ENCODE assay signal across 13 cellular contexts in genomic region chr10:121956111-121957061, GRCh38. TPM values are rescaled to one million over a fixed set of nuclear protein-coding genes. Genes with fewer than 3 reads are reported as not detected.
A peak's percentile ranks its signal among the peaks of the same experiment; 100 is the strongest.
DNase-seq lines count a peak whose midpoint lies in the region; ATAC-seq, FAIRE-seq and TF ChIP-seq lines count a peak whose summit lies in the region.
"Had no signal": no experiment of that assay in that cellular context is flagged by ENCODE, and none has a peak within 500 bp of the region (broad histone marks: within the 10 kb centered on the region; RNA-seq: fewer than 3 reads in every experiment).

No MANE protein-coding gene starts in this region.

- in situ Hi-C loops in GM23248 (cut with MboI), result no loop called here

- H3K4me1 ChIP-seq in A549 (peaks cover 14% of the 10 kb centered on the region; the same call in 2 of the 3 replicates), GM23248 (ENCODE audit: insufficient read depth) (peaks cover 10% of the 10 kb centered on the region)
- H3K4me1 ChIP-seq: pancreas had no signal

- no peaks in the 10 kb centered on the region for H3K79me2 ChIP-seq in GM23248 (ENCODE audit: insufficient read depth)
- H3K79me2 ChIP-seq: hepatocyte had no signal

- CTCF ChIA-PET in A549 (lab: Yijun Ruan, JAX), result interaction anchor here (0.6 to 1.5 kb wide), 2 partner anchors 156 to 231 kb away, joined by 3 to 4 read pairs; no protein-coding TSS in a partner anchor
- CTCF ChIA-PET in activated CD8-positive, alpha-beta T cell treated with anti-CD3 and anti-CD28 coated beads for 36 hours (lab: Charles Lee), result interaction anchor here (1.2 to 1.9 kb wide), 2 partner anchors 8 to 28 kb away, joined by 4 to 5 read pairs; no protein-coding TSS in a partner anchor

- no peaks in the 10 kb centered on the region for H3K36me3 ChIP-seq in GM23248 (ENCODE audit: low read depth)

- no peak overlapping the region for H3K4me3 Mint-ChIP-seq in activated CD8-positive, alpha-beta T cell treated with anti-CD3 and anti-CD28 coated beads for 36 hours

- intact Hi-C loops in activated CD8-positive, alpha-beta T cell treated with anti-CD3 and anti-CD28 coated beads for 36 hours (cut with micrococcal nuclease), result no loop called here

- no peaks in the 10 kb centered on the region for H3K9me2 ChIP-seq in GM23248 (ENCODE audit: insufficient read depth)

- H4K20me1 ChIP-seq in GM23248 (ENCODE audit: insufficient read depth), result no peaks in the 10 kb centered on the region

- H3K27me3 ChIP-seq in GM23248 (replicated peaks; ENCODE audit: insufficient read depth), result no peaks in the 10 kb centered on the region
- H3K27me3 ChIP-seq: hepatocyte, pancreas had no signal

- TF ChIP-seq RAD21 in A549 (conservative IDR thresholded peaks at IDR 0.05 in 1 of 2, IDR thresholded peaks at IDR 0.05 in 1 of 2), result no peak

- POLR2A ChIA-PET in A549 (lab: Yijun Ruan, JAX), result interaction anchor here (0.6 kb wide), 1 partner anchor 324 kb away, joined by 4 read pairs; no protein-coding TSS in a partner anchor
- POLR2A ChIA-PET in activated CD8-positive, alpha-beta T cell treated with anti-CD3 and anti-CD28 coated beads for 36 hours (lab: Charles Lee), result no interaction called here

- WGBS in A549 (ENCODE audit: missing lambda C conversion rate), result 58% methylated on average over 7 of the region's 7 CpGs
- 62% methylated on average over 7 of the region's 7 CpGs for WGBS in GM23248 (ENCODE audit: low coverage in 1 of 2, low lambda C conversion rate in 2 of 2, missing lambda C conversion rate in 2 of 2), 2 experiments

- no peak overlapping the region for H3K9ac ChIP-seq in GM23248
- H3K9ac ChIP-seq: KMS-11 had no signal

- H3K36me3 Mint-ChIP-seq in activated CD8-positive, alpha-beta T cell treated with anti-CD3 and anti-CD28 coated beads for 36 hours (ENCODE audit: low read depth), result peaks cover 36% of the 10 kb centered on the region

- H3K4me3 ChIP-seq in A549 (no peak overlapping the region), GM23248 (no peak overlapping the region), foreskin fibroblast (ENCODE audit: low read depth in 1 of 2, low read length in 2 of 2) (no peak overlapping the region), coronary artery (no peak overlapping the region)
- H3K4me3 ChIP-seq: hepatocyte, lung, pancreas had no signal

- H3K27me3 Mint-ChIP-seq in activated CD8-positive, alpha-beta T cell treated with anti-CD3 and anti-CD28 coated beads for 36 hours, result no peaks in the 10 kb centered on the region

- H3K9me3 ChIP-seq in A549, result no peaks in the 10 kb centered on the region
- H3K9me3 ChIP-seq in GM23248 (ENCODE audit: low read depth), result no peaks in the 10 kb centered on the region
- H3K9me3 ChIP-seq: pancreas had no signal

- H3K4me2 ChIP-seq in A549 (peak overlapping the region; percentile 15; the same call in 1 of the 3 replicates), GM23248 (ENCODE audit: unreplicated experiment) (peak overlapping the region; percentile 10)
- H3K4me2 ChIP-seq: hepatocyte, KMS-11 had no signal

- FAIRE-seq in A549 (lab: Jason Lieb, UNC), result no peak
- FAIRE-seq: pancreas had no signal

- TF ChIP-seq EP300 in A549 (IDR thresholded peaks at IDR 0.05), result no peak

- H3K27ac ChIP-seq in A549 (peak overlapping the region in 1 of 2 experiments; percentile 54; a peak in 3 of 6 replicates), GM23248 (no peak overlapping the region), coronary artery (no peak overlapping the region)
- H3K27ac ChIP-seq: hepatocyte, KMS-11, pancreas had no signal

- no peak for TF ChIP-seq POLR2A in A549 (IDR thresholded peaks at IDR 0.05; ENCODE audit: low read length)

- no peaks in the 10 kb centered on the region for H3K9me3 Mint-ChIP-seq in activated CD8-positive, alpha-beta T cell treated with anti-CD3 and anti-CD28 coated beads for 36 hours

- H2AFZ ChIP-seq in GM23248, result no peak overlapping the region
- H2AFZ ChIP-seq: hepatocyte had no signal

- TF ChIP-seq CTCF in A549 (IDR thresholded peaks at IDR 0.05) (no peak), foreskin fibroblast (IDR thresholded peaks at IDR 0.05; ENCODE audit: low read depth, low read length) (no peak), coronary artery (IDR thresholded peaks at IDR 0.05) (no peak)
- TF ChIP-seq CTCF in activated CD8-positive, alpha-beta T cell treated with anti-CD3 and anti-CD28 coated beads for 36 hours (IDR thresholded peaks at IDR 0.05), result no peak

- H3F3A ChIP-seq in GM23248 (ENCODE audit: insufficient read depth), result no peaks in the 10 kb centered on the region

- H3K27ac Mint-ChIP-seq in activated CD8-positive, alpha-beta T cell treated with anti-CD3 and anti-CD28 coated beads for 36 hours, result peak overlapping the region; percentile 36

- H3K4me1 Mint-ChIP-seq in activated CD8-positive, alpha-beta T cell treated with anti-CD3 and anti-CD28 coated beads for 36 hours (ENCODE audit: low read depth), result peaks cover 12% of the 10 kb centered on the region

- ATAC-seq in A549, result peak; percentile 60 to 66; a peak in 4 of 6 replicates
- ATAC-seq in activated CD8-positive, alpha-beta T cell treated with anti-CD3 and anti-CD28 coated beads for 36 hours, result no peak
- ATAC-seq: pancreas had no signal

- DNase-seq in A549 (ENCODE audit: low read depth in 1 of 2, low spot score in 1 of 2) (no peak), GM23248 (peak; percentile 68), foreskin fibroblast (peak; percentile 60 to 78), activated gamma-delta T cell treated with Interleukin-2 at 50 U/mL for 16 hours (no peak), NCI-H345 treated with DMSO at 0.1 percent for 48 hours (lab: John Stamatoyannopoulos, UW; ENCODE audit: unreplicated experiment) (no peak), cerebellar nuclear complex (lab: John Stamatoyannopoulos, UW) (no peak), coronary artery (ENCODE audit: low spot score) (no peak)
- DNase-seq in activated CD8-positive, alpha-beta T cell treated with anti-CD3 and anti-CD28 coated beads for 36 hours, result no peak
- DNase-seq: pancreas had no signal

TF ChIP-seq in A549, 52 proteins besides CTCF, POLR2A, EP300 and RAD21:
- TF ChIP-seq RNF2 (IDR thresholded peaks at IDR 0.05; ENCODE audit: borderline replicate concordance, low read depth) (no peak), FOXS1 (CRISPR knock-in tag; IDR thresholded peaks at IDR 0.05) (no peak), HOXB13 (CRISPR knock-in tag; IDR thresholded peaks at IDR 0.05; ENCODE audit: low read depth) (no peak), MYC (IDR thresholded peaks at IDR 0.05; ENCODE audit: borderline replicate concordance, low read length) (no peak), MAZ (IDR thresholded peaks at IDR 0.05; ENCODE audit: borderline replicate concordance, low read depth, low read length) (no peak), RFX5 (IDR thresholded peaks at IDR 0.05) (no peak), SREBF2 (IDR thresholded peaks at IDR 0.05) (no peak), BHLHE40 (IDR thresholded peaks at IDR 0.05; ENCODE audit: low read depth, low read length) (no peak)
- TF ChIP-seq, protein P1, sequence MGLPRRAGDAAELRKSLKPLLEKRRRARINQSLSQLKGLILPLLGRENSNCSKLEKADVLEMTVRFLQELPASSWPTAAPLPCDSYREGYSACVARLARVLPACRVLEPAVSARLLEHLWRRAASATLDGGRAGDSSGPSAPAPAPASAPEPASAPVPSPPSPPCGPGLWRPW (IDR thresholded peaks at IDR 0.05), result no peak

RNA-seq across cellular contexts. Expression of gene NSMCE4A, which starts 18.6 kb away (rescaled TPM):
- polyA plus RNA-seq in A549 (2011; rRNA removed) (135 and 172 TPM in 2 replicates), A549 (2017; fragmentation: RNase III; extraction: RNeasy Plus Mini Kit Qiagen cat#74134 plus additional on column Dnase treatment) (61.9 to 70.6 TPM (median 67.2 TPM) in 3 replicates), GM23248 (2016; fragmentation: Nextera tagmentation; extraction: Ambion mirVana) (25.6 and 26.3 TPM in 2 replicates)
- polyA plus RNA-seq in A549 (2012; cell fraction: cytosol; rRNA removed), result 82.8 and 89.8 TPM in 2 replicates
- 91.4 and 94.5 TPM in 2 replicates for polyA plus RNA-seq in A549 (2012; cell fraction: nucleus; rRNA removed)
- 20.1 and 20.8 TPM in 2 replicates for polyA minus RNA-seq in A549 (2011; rRNA and poly(A)+ RNA removed)
- 29.2 and 37.9 TPM in 2 replicates for total RNA-seq in GM23248 (2014; rRNA removed; shearing (Covaris generic))
- total RNA-seq in activated CD8-positive, alpha-beta T cell treated with anti-CD3 and anti-CD28 coated beads for 36 hours, result 10 to 100 TPM; 49.7 to 50.8 TPM

RNA-seq across cellular contexts. Expression of gene ATE1, which starts 28.6 kb away (rescaled TPM):
- polyA plus RNA-seq in A549 (2011; rRNA removed) (56.6 and 58.8 TPM in 2 replicates), A549 (2017; fragmentation: RNase III; extraction: RNeasy Plus Mini Kit Qiagen cat#74134 plus additional on column Dnase treatment) (23.7 to 27.2 TPM (median 25.0 TPM) in 3 replicates), GM23248 (2016; fragmentation: Nextera tagmentation; extraction: Ambion mirVana) (14.1 and 14.8 TPM in 2 replicates)
- 6.8 and 8.2 TPM in 2 replicates for polyA plus RNA-seq in A549 (2012; cell fraction: cytosol; rRNA removed)
- polyA plus RNA-seq in A549 (2012; cell fraction: nucleus; rRNA removed), result 3.2 and 6.3 TPM in 2 replicates
- 59.0 and 61.5 TPM in 2 replicates for polyA minus RNA-seq in A549 (2011; rRNA and poly(A)+ RNA removed)
- total RNA-seq in GM23248 (2014; rRNA removed; shearing (Covaris generic)), result 14.2 and 19.1 TPM in 2 replicates
- total RNA-seq in activated CD8-positive, alpha-beta T cell treated with anti-CD3 and anti-CD28 coated beads for 36 hours, result 10 to 100 TPM; 18.0 to 19.2 TPM

RNA-seq across cellular contexts. Expression of gene TACC2, which starts 32.6 kb away (rescaled TPM):
- 128 and 170 TPM in 2 replicates for polyA plus RNA-seq in A549 (2011; rRNA removed)
- 61.6 and 75.3 TPM in 2 replicates for polyA plus RNA-seq in A549 (2012; cell fraction: cytosol; rRNA removed)
- 84.2 and 116 TPM in 2 replicates for polyA plus RNA-seq in A549 (2012; cell fraction: nucleus; rRNA removed)
- 66.2 to 83.3 TPM (median 81.8 TPM) in 3 replicates for polyA plus RNA-seq in A549 (2017; fragmentation: RNase III; extraction: RNeasy Plus Mini Kit Qiagen cat#74134 plus additional on column Dnase treatment)
- 89.1 and 99.2 TPM in 2 replicates for polyA minus RNA-seq in A549 (2011; rRNA and poly(A)+ RNA removed)
- total RNA-seq in GM23248 (2014; rRNA removed; shearing (Covaris generic)), result 4.3 and 5.8 TPM in 2 replicates
- 14.9 and 16.7 TPM in 2 replicates for polyA plus RNA-seq in GM23248 (2016; fragmentation: Nextera tagmentation; extraction: Ambion mirVana)
- total RNA-seq in activated CD8-positive, alpha-beta T cell treated with anti-CD3 and anti-CD28 coated beads for 36 hours, result not detected
- total RNA-seq: T-helper 1 cell treated with Interleukin-12 subunit alpha and Interleukin-12 subunit beta and Interleukin-4 antibody, amounts not matched to agents 30 ng/mL and 1 ng/mL, for 36 hours had no signal

Comparison
In these comparisons a context has a peak if more than half of its experiments do, and no peak if none do; other contexts are left out.
1. DNase-seq: peak in GM23248 (single experiment) and foreskin fibroblast (2 of 2); none in A549 (0 of 2), activated CD8-positive, alpha-beta T cell treated with anti-CD3 and anti-CD28 coated beads for 36 hours (single experiment), activated gamma-delta T cell treated with Interleukin-2 at 50 U/mL for 16 hours (single experiment), NCI-H345 treated with DMSO at 0.1 percent for 48 hours (single experiment), cerebellar nuclear complex (0 of 2) and coronary artery (single experiment).